ENCODE assay signal across 1 cellular context in the genomic region with DNA sequence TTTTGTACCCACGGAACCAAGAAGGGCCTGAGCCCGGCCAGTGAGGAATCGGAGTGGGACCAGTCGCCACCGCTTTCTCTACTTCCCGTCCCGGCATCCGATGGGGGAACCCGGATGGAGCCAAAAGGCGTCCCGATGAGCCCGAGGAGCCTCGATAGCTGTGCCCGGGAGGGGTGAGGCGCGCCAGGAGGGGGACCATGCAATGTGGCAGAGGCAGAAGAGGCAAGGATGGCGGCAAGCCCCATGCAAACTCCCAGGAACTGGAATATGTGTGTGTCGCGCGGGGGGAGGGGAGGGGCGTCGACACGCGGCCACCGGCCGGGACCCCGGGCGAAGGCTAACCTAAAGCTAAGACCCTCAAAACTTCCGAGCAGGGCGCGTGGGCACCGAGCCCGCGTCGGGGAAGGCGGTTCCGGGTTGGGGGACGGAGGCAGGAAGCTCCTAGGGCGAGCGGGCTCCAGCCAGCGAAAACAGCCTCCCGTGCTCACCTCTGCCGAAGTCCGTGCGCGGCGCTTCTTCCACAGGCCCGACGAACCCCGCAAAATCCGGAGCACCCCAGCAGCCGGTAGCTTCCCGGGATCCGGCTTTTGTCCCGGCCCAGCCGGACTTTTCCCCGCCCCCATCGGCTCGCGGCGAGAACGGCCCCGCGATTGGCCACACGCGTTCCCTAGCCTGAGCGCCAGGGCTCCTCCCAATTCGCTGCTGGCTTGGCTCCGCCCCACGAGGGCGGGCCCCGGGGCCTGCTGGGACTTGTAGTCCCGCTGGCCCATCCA.
TF ChIP-seq lines count a peak whose summit lies in the region.

A gene (minus strand): TSS at position 560 of the 773 bp plus-strand sequence. CDS start 5,078 bp downstream, outside the sequence.

TF ChIP-seq in HEK293, 187 proteins besides CTCF, POLR2A, EP300 and RAD21 (continued from another document and continues in another):
- TF ChIP-seq, protein P1, sequence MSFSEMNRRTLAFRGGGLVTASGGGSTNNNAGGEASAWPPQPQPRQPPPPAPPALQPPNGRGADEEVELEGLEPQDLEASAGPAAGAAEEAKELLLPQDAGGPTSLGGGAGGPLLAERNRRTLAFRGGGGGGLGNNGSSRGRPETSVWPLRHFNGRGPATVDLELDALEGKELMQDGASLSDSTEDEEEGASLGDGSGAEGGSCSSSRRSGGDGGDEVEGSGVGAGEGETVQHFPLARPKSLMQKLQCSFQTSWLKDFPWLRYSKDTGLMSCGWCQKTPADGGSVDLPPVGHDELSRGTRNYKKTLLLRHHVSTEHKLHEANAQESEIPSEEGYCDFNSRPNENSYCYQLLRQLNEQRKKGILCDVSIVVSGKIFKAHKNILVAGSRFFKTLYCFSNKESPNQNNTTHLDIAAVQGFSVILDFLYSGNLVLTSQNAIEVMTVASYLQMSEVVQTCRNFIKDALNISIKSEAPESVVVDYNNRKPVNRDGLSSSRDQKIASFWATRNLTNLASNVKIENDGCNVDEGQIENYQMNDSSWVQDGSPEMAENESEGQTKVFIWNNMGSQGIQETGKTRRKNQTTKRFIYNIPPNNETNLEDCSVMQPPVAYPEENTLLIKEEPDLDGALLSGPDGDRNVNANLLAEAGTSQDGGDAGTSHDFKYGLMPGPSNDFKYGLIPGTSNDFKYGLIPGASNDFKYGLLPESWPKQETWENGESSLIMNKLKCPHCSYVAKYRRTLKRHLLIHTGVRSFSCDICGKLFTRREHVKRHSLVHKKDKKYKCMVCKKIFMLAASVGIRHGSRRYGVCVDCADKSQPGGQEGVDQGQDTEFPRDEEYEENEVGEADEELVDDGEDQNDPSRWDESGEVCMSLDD (tag by site-specific recombination; IDR thresholded peaks at IDR 0.05), result peak; percentile 92
- TF ChIP-seq, protein P2, sequence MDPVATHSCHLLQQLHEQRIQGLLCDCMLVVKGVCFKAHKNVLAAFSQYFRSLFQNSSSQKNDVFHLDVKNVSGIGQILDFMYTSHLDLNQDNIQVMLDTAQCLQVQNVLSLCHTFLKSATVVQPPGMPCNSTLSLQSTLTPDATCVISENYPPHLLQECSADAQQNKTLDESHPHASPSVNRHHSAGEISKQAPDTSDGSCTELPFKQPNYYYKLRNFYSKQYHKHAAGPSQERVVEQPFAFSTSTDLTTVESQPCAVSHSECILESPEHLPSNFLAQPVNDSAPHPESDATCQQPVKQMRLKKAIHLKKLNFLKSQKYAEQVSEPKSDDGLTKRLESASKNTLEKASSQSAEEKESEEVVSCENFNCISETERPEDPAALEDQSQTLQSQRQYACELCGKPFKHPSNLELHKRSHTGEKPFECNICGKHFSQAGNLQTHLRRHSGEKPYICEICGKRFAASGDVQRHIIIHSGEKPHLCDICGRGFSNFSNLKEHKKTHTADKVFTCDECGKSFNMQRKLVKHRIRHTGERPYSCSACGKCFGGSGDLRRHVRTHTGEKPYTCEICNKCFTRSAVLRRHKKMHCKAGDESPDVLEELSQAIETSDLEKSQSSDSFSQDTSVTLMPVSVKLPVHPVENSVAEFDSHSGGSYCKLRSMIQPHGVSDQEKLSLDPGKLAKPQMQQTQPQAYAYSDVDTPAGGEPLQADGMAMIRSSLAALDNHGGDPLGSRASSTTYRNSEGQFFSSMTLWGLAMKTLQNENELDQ (tag by site-specific recombination; IDR thresholded peaks at IDR 0.05; ENCODE audit: low read depth), result no peak
- TF ChIP-seq ZNF324 (tag by site-specific recombination; IDR thresholded peaks at IDR 0.05) (0 out of 2 replicates have a peak, but pooled peaks have one; percentile 50), ZBTB8A (tag by site-specific recombination; IDR thresholded peaks at IDR 0.05) (peak; percentile 96), ZNF514 (tag by site-specific recombination; IDR thresholded peaks at IDR 0.05) (no peak), ZNF24 (tag by site-specific recombination; IDR thresholded peaks at IDR 0.05) (no peak), MEIS1 (CRISPR knock-in tag; IDR thresholded peaks at IDR 0.05; ENCODE audit: borderline replicate concordance) (no peak), BCL11A (tag by site-specific recombination; IDR thresholded peaks at IDR 0.05; ENCODE audit: low read depth) (no peak; the same call in 1 of the 2 replicates), ZNF544 (tag by site-specific recombination; IDR thresholded peaks at IDR 0.05) (no peak), ZNF561 (tag by site-specific recombination; IDR thresholded peaks at IDR 0.05; ENCODE audit: borderline replicate concordance) (no peak; the same call in 1 of the 2 replicates), ZNF169 (tag by site-specific recombination; IDR thresholded peaks at IDR 0.05) (no peak), ZNF558 (tag by site-specific recombination; IDR thresholded peaks at IDR 0.05) (no peak), ZNF221 (tag by site-specific recombination; IDR thresholded peaks at IDR 0.05; ENCODE audit: borderline replicate concordance) (no peak), ZNF600 (tag by site-specific recombination; IDR thresholded peaks at IDR 0.05) (no peak; the same call in 1 of the 2 replicates), ZNF274 (IDR thresholded peaks at IDR 0.05; ENCODE audit: low read length) (no peak), ZNF274 (tag by site-specific recombination; IDR thresholded peaks at IDR 0.05; ENCODE audit: borderline replicate concordance) (no peak), ZNF19 (tag by site-specific recombination; IDR thresholded peaks at IDR 0.05; ENCODE audit: low read depth) (no peak), ZNF23 (tag by site-specific recombination; IDR thresholded peaks at IDR 0.05; ENCODE audit: borderline replicate concordance) (no peak), TRIM28 (IDR thresholded peaks at IDR 0.05; ENCODE audit: borderline replicate concordance, low read length) (0 out of 2 replicates have a peak, but pooled peaks have one; percentile 63), ZNF112 (tag by site-specific recombination; IDR thresholded peaks at IDR 0.05) (no peak), ZNF610 (tag by site-specific recombination; IDR thresholded peaks at IDR 0.05; ENCODE audit: borderline replicate concordance) (no peak), ZNF155 (tag by site-specific recombination; IDR thresholded peaks at IDR 0.05) (no peak), ZNF138 (tag by site-specific recombination; IDR thresholded peaks at IDR 0.05; ENCODE audit: borderline replicate concordance) (no peak), GLIS1 (tag by site-specific recombination; IDR thresholded peaks at IDR 0.05) (no peak), ZNF501 (tag by site-specific recombination; IDR thresholded peaks at IDR 0.05) (peak; percentile 39; the same call in 1 of the 2 replicates), ZNF624 (tag by site-specific recombination; IDR thresholded peaks at IDR 0.05) (no peak), ZNF335 (tag by site-specific recombination; conservative IDR thresholded peaks at IDR 0.05) (peak; percentile 87), ZNF596 (tag by site-specific recombination; IDR thresholded peaks at IDR 0.05) (no peak), ZNF266 (tag by site-specific recombination; IDR thresholded peaks at IDR 0.05; ENCODE audit: low read depth) (no peak), ZNF175 (tag by site-specific recombination; IDR thresholded peaks at IDR 0.05) (no peak), ZNF585B (tag by site-specific recombination; IDR thresholded peaks at IDR 0.05) (no peak), ZNF433 (tag by site-specific recombination; IDR thresholded peaks at IDR 0.05; ENCODE audit: low read depth) (no peak), ZNF560 (tag by site-specific recombination; IDR thresholded peaks at IDR 0.05; ENCODE audit: borderline replicate concordance) (no peak), ZNF792 (tag by site-specific recombination; IDR thresholded peaks at IDR 0.05) (no peak), ZNF843 (tag by site-specific recombination; IDR thresholded peaks at IDR 0.05) (no peak), ZNF174 (tag by site-specific recombination; IDR thresholded peaks at IDR 0.05) (no peak), ZNF623 (tag by site-specific recombination; IDR thresholded peaks at IDR 0.05) (no peak)
- TF ChIP-seq, protein P3, sequence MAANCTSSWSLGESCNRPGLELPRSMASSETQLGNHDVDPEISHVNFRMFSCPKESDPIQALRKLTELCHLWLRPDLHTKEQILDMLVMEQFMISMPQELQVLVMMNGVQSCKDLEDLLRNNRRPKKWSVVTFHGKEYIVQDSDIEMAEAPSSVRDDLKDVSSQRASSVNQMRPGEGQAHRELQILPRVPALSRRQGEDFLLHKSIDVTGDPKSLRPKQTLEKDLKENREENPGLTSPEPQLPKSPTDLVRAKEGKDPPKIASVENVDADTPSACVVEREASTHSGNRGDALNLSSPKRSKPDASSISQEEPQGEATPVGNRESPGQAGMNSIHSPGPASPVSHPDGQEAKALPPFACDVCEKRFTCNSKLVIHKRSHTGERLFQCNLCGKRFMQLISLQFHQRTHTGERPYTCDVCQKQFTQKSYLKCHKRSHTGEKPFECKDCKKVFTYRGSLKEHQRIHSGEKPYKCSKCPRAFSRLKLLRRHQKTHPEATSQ (tag by site-specific recombination; IDR thresholded peaks at IDR 0.05), result no peak
- TF ChIP-seq, protein P4, sequence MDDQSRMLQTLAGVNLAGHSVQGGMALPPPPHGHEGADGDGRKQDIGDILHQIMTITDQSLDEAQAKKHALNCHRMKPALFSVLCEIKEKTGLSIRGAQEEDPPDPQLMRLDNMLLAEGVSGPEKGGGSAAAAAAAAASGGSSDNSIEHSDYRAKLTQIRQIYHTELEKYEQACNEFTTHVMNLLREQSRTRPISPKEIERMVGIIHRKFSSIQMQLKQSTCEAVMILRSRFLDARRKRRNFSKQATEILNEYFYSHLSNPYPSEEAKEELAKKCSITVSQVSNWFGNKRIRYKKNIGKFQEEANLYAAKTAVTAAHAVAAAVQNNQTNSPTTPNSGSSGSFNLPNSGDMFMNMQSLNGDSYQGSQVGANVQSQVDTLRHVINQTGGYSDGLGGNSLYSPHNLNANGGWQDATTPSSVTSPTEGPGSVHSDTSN (CRISPR knock-in tag; IDR thresholded peaks at IDR 0.05), result no peak; the same call in 1 of the 2 replicates
- TF ChIP-seq, protein P5, sequence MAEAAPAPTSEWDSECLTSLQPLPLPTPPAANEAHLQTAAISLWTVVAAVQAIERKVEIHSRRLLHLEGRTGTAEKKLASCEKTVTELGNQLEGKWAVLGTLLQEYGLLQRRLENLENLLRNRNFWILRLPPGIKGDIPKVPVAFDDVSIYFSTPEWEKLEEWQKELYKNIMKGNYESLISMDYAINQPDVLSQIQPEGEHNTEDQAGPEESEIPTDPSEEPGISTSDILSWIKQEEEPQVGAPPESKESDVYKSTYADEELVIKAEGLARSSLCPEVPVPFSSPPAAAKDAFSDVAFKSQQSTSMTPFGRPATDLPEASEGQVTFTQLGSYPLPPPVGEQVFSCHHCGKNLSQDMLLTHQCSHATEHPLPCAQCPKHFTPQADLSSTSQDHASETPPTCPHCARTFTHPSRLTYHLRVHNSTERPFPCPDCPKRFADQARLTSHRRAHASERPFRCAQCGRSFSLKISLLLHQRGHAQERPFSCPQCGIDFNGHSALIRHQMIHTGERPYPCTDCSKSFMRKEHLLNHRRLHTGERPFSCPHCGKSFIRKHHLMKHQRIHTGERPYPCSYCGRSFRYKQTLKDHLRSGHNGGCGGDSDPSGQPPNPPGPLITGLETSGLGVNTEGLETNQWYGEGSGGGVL (tag by site-specific recombination; IDR thresholded peaks at IDR 0.05), result no peak
- TF ChIP-seq, protein P6, sequence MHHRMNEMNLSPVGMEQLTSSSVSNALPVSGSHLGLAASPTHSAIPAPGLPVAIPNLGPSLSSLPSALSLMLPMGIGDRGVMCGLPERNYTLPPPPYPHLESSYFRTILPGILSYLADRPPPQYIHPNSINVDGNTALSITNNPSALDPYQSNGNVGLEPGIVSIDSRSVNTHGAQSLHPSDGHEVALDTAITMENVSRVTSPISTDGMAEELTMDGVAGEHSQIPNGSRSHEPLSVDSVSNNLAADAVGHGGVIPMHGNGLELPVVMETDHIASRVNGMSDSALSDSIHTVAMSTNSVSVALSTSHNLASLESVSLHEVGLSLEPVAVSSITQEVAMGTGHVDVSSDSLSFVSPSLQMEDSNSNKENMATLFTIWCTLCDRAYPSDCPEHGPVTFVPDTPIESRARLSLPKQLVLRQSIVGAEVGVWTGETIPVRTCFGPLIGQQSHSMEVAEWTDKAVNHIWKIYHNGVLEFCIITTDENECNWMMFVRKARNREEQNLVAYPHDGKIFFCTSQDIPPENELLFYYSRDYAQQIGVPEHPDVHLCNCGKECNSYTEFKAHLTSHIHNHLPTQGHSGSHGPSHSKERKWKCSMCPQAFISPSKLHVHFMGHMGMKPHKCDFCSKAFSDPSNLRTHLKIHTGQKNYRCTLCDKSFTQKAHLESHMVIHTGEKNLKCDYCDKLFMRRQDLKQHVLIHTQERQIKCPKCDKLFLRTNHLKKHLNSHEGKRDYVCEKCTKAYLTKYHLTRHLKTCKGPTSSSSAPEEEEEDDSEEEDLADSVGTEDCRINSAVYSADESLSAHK (tag by site-specific recombination; IDR thresholded peaks at IDR 0.05), result no peak
- TF ChIP-seq, protein P7, sequence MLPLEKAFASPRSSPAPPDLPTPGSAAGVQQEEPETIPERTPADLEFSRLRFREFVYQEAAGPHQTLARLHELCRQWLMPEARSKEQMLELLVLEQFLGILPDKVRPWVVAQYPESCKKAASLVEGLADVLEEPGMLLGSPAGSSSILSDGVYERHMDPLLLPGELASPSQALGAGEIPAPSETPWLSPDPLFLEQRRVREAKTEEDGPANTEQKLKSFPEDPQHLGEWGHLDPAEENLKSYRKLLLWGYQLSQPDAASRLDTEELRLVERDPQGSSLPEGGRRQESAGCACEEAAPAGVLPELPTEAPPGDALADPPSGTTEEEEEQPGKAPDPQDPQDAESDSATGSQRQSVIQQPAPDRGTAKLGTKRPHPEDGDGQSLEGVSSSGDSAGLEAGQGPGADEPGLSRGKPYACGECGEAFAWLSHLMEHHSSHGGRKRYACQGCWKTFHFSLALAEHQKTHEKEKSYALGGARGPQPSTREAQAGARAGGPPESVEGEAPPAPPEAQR (tag by site-specific recombination; IDR thresholded peaks at IDR 0.05), result no peak
- TF ChIP-seq, protein P8, sequence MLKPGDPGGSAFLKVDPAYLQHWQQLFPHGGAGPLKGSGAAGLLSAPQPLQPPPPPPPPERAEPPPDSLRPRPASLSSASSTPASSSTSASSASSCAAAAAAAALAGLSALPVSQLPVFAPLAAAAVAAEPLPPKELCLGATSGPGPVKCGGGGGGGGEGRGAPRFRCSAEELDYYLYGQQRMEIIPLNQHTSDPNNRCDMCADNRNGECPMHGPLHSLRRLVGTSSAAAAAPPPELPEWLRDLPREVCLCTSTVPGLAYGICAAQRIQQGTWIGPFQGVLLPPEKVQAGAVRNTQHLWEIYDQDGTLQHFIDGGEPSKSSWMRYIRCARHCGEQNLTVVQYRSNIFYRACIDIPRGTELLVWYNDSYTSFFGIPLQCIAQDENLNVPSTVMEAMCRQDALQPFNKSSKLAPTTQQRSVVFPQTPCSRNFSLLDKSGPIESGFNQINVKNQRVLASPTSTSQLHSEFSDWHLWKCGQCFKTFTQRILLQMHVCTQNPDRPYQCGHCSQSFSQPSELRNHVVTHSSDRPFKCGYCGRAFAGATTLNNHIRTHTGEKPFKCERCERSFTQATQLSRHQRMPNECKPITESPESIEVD (tag by site-specific recombination; IDR thresholded peaks at IDR 0.05), result no peak
- TF ChIP-seq, protein P9, sequence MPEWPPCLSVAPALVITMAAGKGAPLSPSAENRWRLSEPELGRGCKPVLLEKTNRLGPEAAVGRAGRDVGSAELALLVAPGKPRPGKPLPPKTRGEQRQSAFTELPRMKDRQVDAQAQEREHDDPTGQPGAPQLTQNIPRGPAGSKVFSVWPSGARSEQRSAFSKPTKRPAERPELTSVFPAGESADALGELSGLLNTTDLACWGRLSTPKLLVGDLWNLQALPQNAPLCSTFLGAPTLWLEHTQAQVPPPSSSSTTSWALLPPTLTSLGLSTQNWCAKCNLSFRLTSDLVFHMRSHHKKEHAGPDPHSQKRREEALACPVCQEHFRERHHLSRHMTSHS (tag by site-specific recombination; IDR thresholded peaks at IDR 0.05), result no peak
